In the genomic region with DNA sequence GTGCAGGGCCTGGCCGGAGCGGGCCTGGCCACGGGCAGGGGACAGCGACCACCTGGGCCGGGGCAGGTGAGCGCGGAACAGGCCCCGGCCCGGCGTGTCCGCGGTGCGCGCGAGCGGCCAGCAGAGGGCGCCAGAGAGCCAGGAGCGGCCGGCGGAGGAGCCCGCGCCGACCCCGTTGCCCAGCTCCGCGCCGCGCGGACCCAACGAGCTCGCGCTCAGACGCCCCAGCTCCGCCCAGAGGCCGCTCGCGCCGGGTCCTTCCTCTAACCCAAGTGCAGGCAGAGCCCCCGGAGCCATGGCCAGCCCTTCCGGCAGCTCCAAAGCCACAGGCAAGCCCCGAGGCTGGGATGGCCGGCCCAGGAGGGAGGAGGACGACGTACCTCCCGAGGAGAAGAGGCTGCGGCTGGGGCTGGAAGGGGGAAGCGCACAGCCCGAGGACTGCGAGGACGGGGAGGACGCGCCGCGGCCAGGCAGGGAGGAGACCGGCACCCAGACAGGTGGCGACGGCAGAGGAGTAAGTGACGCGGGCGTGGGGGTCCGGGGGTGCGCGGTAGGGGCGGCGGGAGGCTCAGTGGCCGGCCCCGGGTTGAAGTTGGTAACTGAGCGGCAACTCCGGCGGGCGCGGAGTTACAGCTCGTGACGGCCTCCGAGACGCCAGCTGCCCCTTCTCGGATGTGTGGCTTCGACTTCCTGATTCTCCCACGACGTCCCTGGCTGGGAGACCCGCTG, we compare ENCODE assay signal across 8 cellular contexts.
A peak's percentile ranks its signal among the peaks of the same experiment; 100 is the strongest.
DNase-seq lines count a peak whose midpoint lies in the region; ATAC-seq and TF ChIP-seq lines count a peak whose summit lies in the region.
"Not testable (repeated sequence)": the region's sequence is repeated elsewhere in the genome, so short reads cannot be mapped to it uniquely, and the experiment has no call there.

No MANE protein-coding gene starts in this region.

- H3K4me1 Mint-ChIP-seq in nephron: peaks cover 25% of the 10 kb centered on the region

- peaks cover 55% of the 10 kb centered on the region for H3K27me3 Mint-ChIP-seq in nephron (ENCODE audit: low read depth)

- peak; percentile 43 to 51 for ATAC-seq in activated CD4-positive, CD25-positive, alpha-beta regulatory T cell treated with anti-CD3 and anti-CD28 coated beads, Interleukin-2, amount 50 U/mL, for 24 hours

- peak overlapping the region; percentile 43 for H3K4me3 ChIP-seq in HFF-Myc (replicated peaks; ENCODE audit: low read depth, low read length)
- H3K4me3 ChIP-seq in astrocyte of the cerebellum (ENCODE audit: low read depth, low read length): peak overlapping the region; percentile 40
- peak overlapping the region; percentile 52 for H3K4me3 ChIP-seq in cardiac muscle cell

- in situ Hi-C loops in astrocyte of the cerebellum (cut with HindIII; ENCODE audit: low sequenced_read_pairs): not testable (repeated sequence)

- not testable (repeated sequence) for H3K27ac Mint-ChIP-seq in nephron

- not testable (repeated sequence) for H3K9me3 ChIP-seq in cardiac muscle cell (ENCODE audit: low read depth)

- peak overlapping the region; percentile 37 for H3K27ac ChIP-seq in cardiac muscle cell

- H3K36me3 ChIP-seq in cardiac muscle cell: not testable (repeated sequence)

- not testable (repeated sequence) for H3K36me3 Mint-ChIP-seq in nephron (ENCODE audit: low read depth)

- H3K27me3 ChIP-seq in cardiac muscle cell: not testable (repeated sequence)

- not testable (repeated sequence) for H3K4me1 ChIP-seq in cardiac muscle cell (ENCODE audit: low read depth)

- H3K4me3 Mint-ChIP-seq in nephron: peak overlapping the region; percentile 81 to 85 (median 84)

- TF ChIP-seq CTCF in HFF-Myc (IDR thresholded peaks at IDR 0.05; ENCODE audit: low read depth, low read length, missing control alignments): not testable (repeated sequence)
- TF ChIP-seq CTCF in astrocyte of the cerebellum (IDR thresholded peaks at IDR 0.05; ENCODE audit: low read depth, low read length, missing control alignments) (peak; percentile 30), cardiac muscle cell (IDR thresholded peaks at IDR 0.05; ENCODE audit: low read depth, low read length) (peak; percentile 45), nephron (IDR thresholded peaks at IDR 0.05; ENCODE audit: unreplicated experiment in 3 of 3) (peak; percentile 90 to 94 (median 93))

- DNase-seq in C1 segment of cervical spinal cord (lab: John Stamatoyannopoulos, UW) (peak in 12 of 14 donors; percentile 13 to 77 (median 34)), HFF-Myc (ENCODE audit: extremely low read depth, low read depth) (peak; percentile 16), NCI-H345 (lab: John Stamatoyannopoulos, UW) (peak; percentile 40), astrocyte of the cerebellum (ENCODE audit: low read depth) (peak; percentile 6), cardiac muscle cell (ENCODE audit: low read depth in 1 of 2, low spot score in 1 of 2) (peak; percentile 71 to 91)
- DNase-seq in stimulated activated CD8-positive, alpha-beta memory T cell treated with anti-CD3 and anti-CD28 coated beads, Interleukin-15, amount 100 ng/mL, for 1 hour (ENCODE audit: low read depth): peak; percentile 26

- H3K9me3 Mint-ChIP-seq in nephron: not testable (repeated sequence)

Comparison
In these comparisons a context has a peak if more than half of its experiments do, and no peak if none do; other contexts are left out.
1. Peak in every context shown above with its lines: DNase-seq, ATAC-seq, H3K4me3 ChIP-seq and H3K27ac ChIP-seq.
2. DNase-seq: peak in every context shown above with its lines; median percentile 81 in cardiac muscle cell; 40 in NCI-H345; 34 in C1 segment of cervical spinal cord; 26 in stimulated activated CD8-positive, alpha-beta memory T cell treated with anti-CD3 and anti-CD28 coated beads, Interleukin-15, amount 100 ng/mL, for 1 hour; 16 in HFF-Myc; 6 in astrocyte of the cerebellum.